Comparison of ENCODE assay signal across 15 cellular contexts in the genomic region with DNA sequence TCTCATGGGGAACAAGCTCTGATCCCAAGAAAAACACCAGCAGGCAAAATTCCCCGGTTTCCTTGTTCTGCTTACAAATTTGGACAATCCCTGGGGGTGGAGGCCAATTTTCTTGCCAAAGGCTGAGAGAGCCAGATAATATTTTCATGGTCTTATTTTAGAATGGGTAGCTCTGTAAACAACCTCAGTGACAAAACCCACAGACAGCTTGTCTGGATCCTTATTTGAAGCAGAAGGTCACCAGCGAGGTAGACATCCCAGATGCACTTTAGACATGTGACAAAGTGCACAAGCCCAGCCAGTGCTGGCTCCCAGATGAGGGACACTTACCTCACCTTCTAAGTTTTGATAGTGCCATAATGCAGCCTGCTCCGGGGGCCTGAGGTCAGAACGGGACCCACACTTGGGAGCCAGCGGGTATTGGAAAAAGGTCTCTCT.
DNase-seq lines count a peak whose midpoint lies in the region; ATAC-seq and TF ChIP-seq lines count a peak whose summit lies in the region.
"Had no signal": no experiment of that assay in that cellular context is flagged by ENCODE, and none has a peak within 500 bp of the region (broad histone marks: within the 10 kb centered on the region; RNA-seq: fewer than 3 reads in every experiment).

No MANE protein-coding gene starts in this region.

- peaks cover 2% of the 10 kb centered on the region for H3K27me3 Mint-ChIP-seq in glutamatergic neuron (ENCODE audit: unreplicated experiment)
- H3K27me3 Mint-ChIP-seq: activated CD4-positive, alpha-beta memory T cell treated with anti-CD3 and anti-CD28 coated beads for 36 hours; stimulated activated naive CD8-positive, alpha-beta T cell treated with anti-CD3 and anti-CD28 coated beads, Interleukin-15, Interleukin-2, amounts not matched to agents 100 ng/mL and 50 ng/mL, for 24 hours had no signal

- H3K9me3 Mint-ChIP-seq in glutamatergic neuron (ENCODE audit: unreplicated experiment) = peaks cover 10% of the 10 kb centered on the region
- H3K9me3 Mint-ChIP-seq: activated CD4-positive, alpha-beta memory T cell treated with anti-CD3 and anti-CD28 coated beads for 36 hours; stimulated activated naive CD8-positive, alpha-beta T cell treated with anti-CD3 and anti-CD28 coated beads, Interleukin-15, Interleukin-2, amounts not matched to agents 100 ng/mL and 50 ng/mL, for 24 hours had no signal

- no peak overlapping the region for H3K27ac Mint-ChIP-seq in glutamatergic neuron (ENCODE audit: unreplicated experiment)
- H3K27ac Mint-ChIP-seq: activated CD4-positive, alpha-beta memory T cell treated with anti-CD3 and anti-CD28 coated beads for 36 hours; stimulated activated naive CD8-positive, alpha-beta T cell treated with anti-CD3 and anti-CD28 coated beads, Interleukin-15, Interleukin-2, amounts not matched to agents 100 ng/mL and 50 ng/mL, for 24 hours had no signal

- peaks cover 23% of the 10 kb centered on the region for H3K4me1 ChIP-seq in rectal smooth muscle tissue (ENCODE audit: control insufficient read depth, insufficient read depth, low read length)

- no peak for DNase-seq in Right ventricle myocardium inferior (ENCODE audit: missing footprints)
- no peak for DNase-seq in cardiac septum (ENCODE audit: low spot score)
- DNase-seq in left ventricle myocardium superior = peak; percentile 64
- DNase-seq in HCEC 1CT = no peak
- DNase-seq in putamen (ENCODE audit: low spot score) = no peak
- no peak for DNase-seq in glutamatergic neuron
- DNase-seq: 8988T; activated CD4-positive, alpha-beta memory T cell treated with anti-CD3 and anti-CD28 coated beads for 36 hours; KBM-7; NCI-H526 had no signal

- H3K4me1 Mint-ChIP-seq in glutamatergic neuron (ENCODE audit: low read depth, unreplicated experiment) = peaks cover 7% of the 10 kb centered on the region

- intact Hi-C loops in Right ventricle myocardium inferior (cut with DNase I) = no loop called here
- intact Hi-C loops in cardiac septum (cut with DNase I) = no loop called here
- intact Hi-C loops in left ventricle myocardium superior (cut with micrococcal nuclease) = no loop called here

- no peak overlapping the region for H3K4me3 Mint-ChIP-seq in glutamatergic neuron (ENCODE audit: unreplicated experiment)
- H3K4me3 Mint-ChIP-seq: activated CD4-positive, alpha-beta memory T cell treated with anti-CD3 and anti-CD28 coated beads for 36 hours; stimulated activated naive CD8-positive, alpha-beta T cell treated with anti-CD3 and anti-CD28 coated beads, Interleukin-15, Interleukin-2, amounts not matched to agents 100 ng/mL and 50 ng/mL, for 24 hours had no signal

- peaks cover 23% of the 10 kb centered on the region for H3K36me3 Mint-ChIP-seq in glutamatergic neuron (ENCODE audit: unreplicated experiment)

- no peak for TF ChIP-seq CTCF in glutamatergic neuron (IDR thresholded peaks at IDR 0.05; ENCODE audit: partially characterized antibody, unreplicated experiment)

- H3K27me3 ChIP-seq in rectal smooth muscle tissue (ENCODE audit: control insufficient read depth, insufficient read depth, low read length) = no peaks in the 10 kb centered on the region
- H3K27me3 ChIP-seq: neutrophil had no signal

- no peak overlapping the region for H3K9ac ChIP-seq in rectal smooth muscle tissue (ENCODE audit: low read length)

- peak; percentile 84 for ATAC-seq in Right ventricle myocardium inferior
- ATAC-seq in left ventricle myocardium superior = peak; percentile 88
- no peak for ATAC-seq in GM19328 (IDR thresholded peaks at IDR 0.05; ENCODE audit: unreplicated experiment)

- H3K27ac ChIP-seq in rectal smooth muscle tissue (ENCODE audit: low read depth, low read length) = peak overlapping the region; percentile 76
- H3K27ac ChIP-seq: neutrophil, RWPE1 had no signal

- H3K36me3 ChIP-seq in rectal smooth muscle tissue (ENCODE audit: control insufficient read depth, insufficient read depth, low read length) = peaks cover 3% of the 10 kb centered on the region

- no peak overlapping the region for H3K4me3 ChIP-seq in rectal smooth muscle tissue (ENCODE audit: low read length)
